Comparison of ENCODE assay signal across 2 cellular contexts in the genomic region with DNA sequence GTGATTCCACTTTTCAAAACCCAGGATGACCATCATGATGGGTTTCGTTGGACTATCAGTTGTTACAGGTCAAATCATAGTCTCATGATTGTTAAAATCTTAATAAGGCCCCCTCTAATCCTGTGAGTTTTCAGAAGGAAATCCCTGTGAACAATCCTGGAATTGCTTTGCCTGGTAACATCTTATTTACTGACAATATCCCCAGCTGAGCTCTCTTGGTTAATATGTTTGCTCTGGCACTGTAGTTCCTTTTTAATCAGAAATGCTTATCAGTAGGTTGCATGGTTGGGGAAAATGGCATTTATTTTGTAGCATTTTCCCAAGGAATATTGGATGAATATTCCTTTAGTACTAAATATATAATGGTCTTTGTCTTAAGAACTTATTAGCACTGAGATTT.
TF ChIP-seq lines count a peak whose summit lies in the region.

No MANE protein-coding gene starts in this region.

TF ChIP-seq in liver, 16 proteins besides CTCF, POLR2A, EP300 and RAD21:
- TF ChIP-seq RXRA (IDR thresholded peaks at IDR 0.05): peak in 1 of 2 donors; percentile 50
- TF ChIP-seq FOXA1 (IDR thresholded peaks at IDR 0.05): peak; percentile 24
- TF ChIP-seq EGR1 (IDR thresholded peaks at IDR 0.05; ENCODE audit: low read depth in 2 of 2): peak in 1 of 2 donors; percentile 9
- TF ChIP-seq FOXA2 (IDR thresholded peaks at IDR 0.05): peak; percentile 55
- TF ChIP-seq, protein P1, sequence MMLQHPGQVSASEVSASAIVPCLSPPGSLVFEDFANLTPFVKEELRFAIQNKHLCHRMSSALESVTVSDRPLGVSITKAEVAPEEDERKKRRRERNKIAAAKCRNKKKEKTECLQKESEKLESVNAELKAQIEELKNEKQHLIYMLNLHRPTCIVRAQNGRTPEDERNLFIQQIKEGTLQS (IDR thresholded peaks at IDR 0.05): no peak
- TF ChIP-seq HNF4G (IDR thresholded peaks at IDR 0.05): no peak
- peak in 1 of 2 donors; percentile 30 for TF ChIP-seq JUND (IDR thresholded peaks at IDR 0.05)
- TF ChIP-seq HNF4A (conservative IDR thresholded peaks at IDR 0.05): peak; percentile 17 to 52
- no peak for TF ChIP-seq YY1 (IDR thresholded peaks at IDR 0.05)
- TF ChIP-seq, protein P2, sequence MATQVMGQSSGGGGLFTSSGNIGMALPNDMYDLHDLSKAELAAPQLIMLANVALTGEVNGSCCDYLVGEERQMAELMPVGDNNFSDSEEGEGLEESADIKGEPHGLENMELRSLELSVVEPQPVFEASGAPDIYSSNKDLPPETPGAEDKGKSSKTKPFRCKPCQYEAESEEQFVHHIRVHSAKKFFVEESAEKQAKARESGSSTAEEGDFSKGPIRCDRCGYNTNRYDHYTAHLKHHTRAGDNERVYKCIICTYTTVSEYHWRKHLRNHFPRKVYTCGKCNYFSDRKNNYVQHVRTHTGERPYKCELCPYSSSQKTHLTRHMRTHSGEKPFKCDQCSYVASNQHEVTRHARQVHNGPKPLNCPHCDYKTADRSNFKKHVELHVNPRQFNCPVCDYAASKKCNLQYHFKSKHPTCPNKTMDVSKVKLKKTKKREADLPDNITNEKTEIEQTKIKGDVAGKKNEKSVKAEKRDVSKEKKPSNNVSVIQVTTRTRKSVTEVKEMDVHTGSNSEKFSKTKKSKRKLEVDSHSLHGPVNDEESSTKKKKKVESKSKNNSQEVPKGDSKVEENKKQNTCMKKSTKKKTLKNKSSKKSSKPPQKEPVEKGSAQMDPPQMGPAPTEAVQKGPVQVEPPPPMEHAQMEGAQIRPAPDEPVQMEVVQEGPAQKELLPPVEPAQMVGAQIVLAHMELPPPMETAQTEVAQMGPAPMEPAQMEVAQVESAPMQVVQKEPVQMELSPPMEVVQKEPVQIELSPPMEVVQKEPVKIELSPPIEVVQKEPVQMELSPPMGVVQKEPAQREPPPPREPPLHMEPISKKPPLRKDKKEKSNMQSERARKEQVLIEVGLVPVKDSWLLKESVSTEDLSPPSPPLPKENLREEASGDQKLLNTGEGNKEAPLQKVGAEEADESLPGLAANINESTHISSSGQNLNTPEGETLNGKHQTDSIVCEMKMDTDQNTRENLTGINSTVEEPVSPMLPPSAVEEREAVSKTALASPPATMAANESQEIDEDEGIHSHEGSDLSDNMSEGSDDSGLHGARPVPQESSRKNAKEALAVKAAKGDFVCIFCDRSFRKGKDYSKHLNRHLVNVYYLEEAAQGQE (IDR thresholded peaks at IDR 0.05): peak; percentile 25
- TF ChIP-seq, protein P3, sequence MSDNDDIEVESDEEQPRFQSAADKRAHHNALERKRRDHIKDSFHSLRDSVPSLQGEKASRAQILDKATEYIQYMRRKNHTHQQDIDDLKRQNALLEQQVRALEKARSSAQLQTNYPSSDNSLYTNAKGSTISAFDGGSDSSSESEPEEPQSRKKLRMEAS (IDR thresholded peaks at IDR 0.05): peak; percentile 50

TF ChIP-seq in HepG2, 621 proteins besides CTCF, POLR2A, EP300 and RAD21:
- TF ChIP-seq ELF1 (CRISPR knock-in tag; IDR thresholded peaks at IDR 0.05): no peak
- TF ChIP-seq NCOA1 (CRISPR knock-in tag; IDR thresholded peaks at IDR 0.05): no peak
- no peak for TF ChIP-seq ZNF773 (CRISPR knock-in tag; IDR thresholded peaks at IDR 0.05; ENCODE audit: borderline replicate concordance)
- no peak for TF ChIP-seq GLI4 (CRISPR knock-in tag; IDR thresholded peaks at IDR 0.05; ENCODE audit: borderline replicate concordance)
- no peak for TF ChIP-seq ZMAT3 (CRISPR knock-in tag; conservative IDR thresholded peaks at IDR 0.05)
- no peak for TF ChIP-seq SRF (IDR thresholded peaks at IDR 0.05; ENCODE audit: low read depth, low read length)
- TF ChIP-seq CBFB (CRISPR knock-in tag; IDR thresholded peaks at IDR 0.05): no peak
- no peak for TF ChIP-seq KDM2A (CRISPR knock-in tag; IDR thresholded peaks at IDR 0.05; ENCODE audit: borderline replicate concordance, low read depth)
- no peak for TF ChIP-seq SOX13 (IDR thresholded peaks at IDR 0.05)
- TF ChIP-seq SOX13 (CRISPR knock-in tag; conservative IDR thresholded peaks at IDR 0.05 in 1 of 2, IDR thresholded peaks at IDR 0.05 in 1 of 2): no peak
- TF ChIP-seq ZNF570 (CRISPR knock-in tag; IDR thresholded peaks at IDR 0.05; ENCODE audit: borderline replicate concordance): no peak
- no peak for TF ChIP-seq HDAC2 (CRISPR knock-in tag; IDR thresholded peaks at IDR 0.05)
- no peak for TF ChIP-seq JDP2 (CRISPR knock-in tag; IDR thresholded peaks at IDR 0.05; ENCODE audit: borderline replicate concordance)
- no peak for TF ChIP-seq ZNF253 (CRISPR knock-in tag; IDR thresholded peaks at IDR 0.05; ENCODE audit: borderline replicate concordance)
- TF ChIP-seq PITX1 (CRISPR knock-in tag; IDR thresholded peaks at IDR 0.05): no peak
- TF ChIP-seq ZSCAN21 (CRISPR knock-in tag; IDR thresholded peaks at IDR 0.05; ENCODE audit: borderline replicate concordance): no peak
- TF ChIP-seq, protein P4, sequence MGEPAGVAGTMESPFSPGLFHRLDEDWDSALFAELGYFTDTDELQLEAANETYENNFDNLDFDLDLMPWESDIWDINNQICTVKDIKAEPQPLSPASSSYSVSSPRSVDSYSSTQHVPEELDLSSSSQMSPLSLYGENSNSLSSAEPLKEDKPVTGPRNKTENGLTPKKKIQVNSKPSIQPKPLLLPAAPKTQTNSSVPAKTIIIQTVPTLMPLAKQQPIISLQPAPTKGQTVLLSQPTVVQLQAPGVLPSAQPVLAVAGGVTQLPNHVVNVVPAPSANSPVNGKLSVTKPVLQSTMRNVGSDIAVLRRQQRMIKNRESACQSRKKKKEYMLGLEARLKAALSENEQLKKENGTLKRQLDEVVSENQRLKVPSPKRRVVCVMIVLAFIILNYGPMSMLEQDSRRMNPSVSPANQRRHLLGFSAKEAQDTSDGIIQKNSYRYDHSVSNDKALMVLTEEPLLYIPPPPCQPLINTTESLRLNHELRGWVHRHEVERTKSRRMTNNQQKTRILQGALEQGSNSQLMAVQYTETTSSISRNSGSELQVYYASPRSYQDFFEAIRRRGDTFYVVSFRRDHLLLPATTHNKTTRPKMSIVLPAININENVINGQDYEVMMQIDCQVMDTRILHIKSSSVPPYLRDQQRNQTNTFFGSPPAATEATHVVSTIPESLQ (CRISPR knock-in tag; conservative IDR thresholded peaks at IDR 0.05): no peak
- no peak for TF ChIP-seq FOXM1 (CRISPR knock-in tag; IDR thresholded peaks at IDR 0.05)
- no peak for TF ChIP-seq ZNF839 (CRISPR knock-in tag; IDR thresholded peaks at IDR 0.05; ENCODE audit: borderline replicate concordance)
- TF ChIP-seq, protein P5, sequence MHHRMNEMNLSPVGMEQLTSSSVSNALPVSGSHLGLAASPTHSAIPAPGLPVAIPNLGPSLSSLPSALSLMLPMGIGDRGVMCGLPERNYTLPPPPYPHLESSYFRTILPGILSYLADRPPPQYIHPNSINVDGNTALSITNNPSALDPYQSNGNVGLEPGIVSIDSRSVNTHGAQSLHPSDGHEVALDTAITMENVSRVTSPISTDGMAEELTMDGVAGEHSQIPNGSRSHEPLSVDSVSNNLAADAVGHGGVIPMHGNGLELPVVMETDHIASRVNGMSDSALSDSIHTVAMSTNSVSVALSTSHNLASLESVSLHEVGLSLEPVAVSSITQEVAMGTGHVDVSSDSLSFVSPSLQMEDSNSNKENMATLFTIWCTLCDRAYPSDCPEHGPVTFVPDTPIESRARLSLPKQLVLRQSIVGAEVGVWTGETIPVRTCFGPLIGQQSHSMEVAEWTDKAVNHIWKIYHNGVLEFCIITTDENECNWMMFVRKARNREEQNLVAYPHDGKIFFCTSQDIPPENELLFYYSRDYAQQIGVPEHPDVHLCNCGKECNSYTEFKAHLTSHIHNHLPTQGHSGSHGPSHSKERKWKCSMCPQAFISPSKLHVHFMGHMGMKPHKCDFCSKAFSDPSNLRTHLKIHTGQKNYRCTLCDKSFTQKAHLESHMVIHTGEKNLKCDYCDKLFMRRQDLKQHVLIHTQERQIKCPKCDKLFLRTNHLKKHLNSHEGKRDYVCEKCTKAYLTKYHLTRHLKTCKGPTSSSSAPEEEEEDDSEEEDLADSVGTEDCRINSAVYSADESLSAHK (CRISPR knock-in tag; IDR thresholded peaks at IDR 0.05; ENCODE audit: borderline replicate concordance): no peak
